In the genomic region with DNA sequence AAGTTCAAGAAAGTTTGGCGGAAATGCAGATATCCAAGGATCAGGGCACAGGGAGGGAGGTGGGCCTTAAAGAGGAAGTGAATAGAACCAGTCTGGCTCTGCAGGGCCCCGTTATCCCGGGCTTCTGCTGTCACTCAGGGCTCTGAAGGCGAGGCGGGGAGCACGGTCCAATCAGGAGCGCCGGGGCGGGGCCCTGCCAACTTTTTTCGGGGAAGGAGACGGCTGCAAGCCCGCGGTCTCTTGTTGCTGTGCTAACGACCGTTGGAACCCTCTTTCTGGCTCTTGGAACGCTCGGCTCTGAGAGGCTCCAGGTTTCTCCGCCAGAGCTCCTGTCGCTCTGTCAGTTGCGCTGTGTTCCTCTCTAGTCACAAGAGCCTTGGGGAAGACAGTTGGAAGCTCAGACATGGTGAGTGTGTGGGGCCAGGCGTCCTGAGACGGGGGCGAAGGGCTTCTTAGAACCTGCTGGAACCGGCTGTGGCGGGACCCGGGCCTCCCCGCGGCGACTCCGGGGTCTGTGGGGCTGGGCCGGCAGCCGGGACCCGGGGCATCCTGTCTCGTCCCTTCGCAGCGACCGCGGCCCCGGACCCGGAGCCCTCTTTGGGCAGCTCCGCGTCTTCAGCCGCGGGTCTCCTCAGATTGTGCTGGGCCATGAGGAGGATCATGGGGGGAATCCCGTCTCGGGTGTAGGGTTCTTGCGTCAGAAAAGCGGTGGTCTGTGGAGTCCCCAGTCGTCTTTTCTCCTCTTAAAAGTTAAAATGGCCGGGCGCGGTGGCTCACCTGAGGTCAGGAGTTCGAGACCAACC, we compare ENCODE assay signal across 8 cellular contexts. TPM values are rescaled to one million over a fixed set of nuclear protein-coding genes. Genes with fewer than 3 reads are reported as not detected.
A peak's percentile ranks its signal among the peaks of the same experiment; 100 is the strongest.
DNase-seq lines count a peak whose midpoint lies in the region; ATAC-seq and TF ChIP-seq lines count a peak whose summit lies in the region.

No MANE protein-coding gene starts in this region.

- no peaks in the 10 kb centered on the region for H3K9me3 ChIP-seq in skeletal muscle satellite cell (replicated peaks; ENCODE audit: low read length)

- TF ChIP-seq CTCF in HL-60 (IDR thresholded peaks at IDR 0.05; ENCODE audit: insufficient read depth, low read length) (no peak), cardiac fibroblast (IDR thresholded peaks at IDR 0.05; ENCODE audit: low read depth, low read length) (no peak)

- peaks cover 11 to 15% of the 10 kb centered on the region in 2 donors for H3K4me1 Mint-ChIP-seq in immature natural killer cell

- H3K27me3 ChIP-seq in HL-60 (ENCODE audit: insufficient read depth, poor library complexity, severe bottlenecking) (no peaks in the 10 kb centered on the region), skeletal muscle satellite cell (ENCODE audit: control insufficient read depth, insufficient read depth, low read length) (no peaks in the 10 kb centered on the region)

- peak overlapping the region; percentile 94 for H3K27ac ChIP-seq in HL-60 (replicated peaks)

- peak overlapping the region in 2 of 6 donors; percentile 62 to 78 for H3K27ac Mint-ChIP-seq in immature natural killer cell

- no peaks in the 10 kb centered on the region for H3K36me3 ChIP-seq in skeletal muscle satellite cell (ENCODE audit: insufficient read depth, low read length)

- peak overlapping the region; percentile 21 for H3K4me3 ChIP-seq in HL-60 (replicated peaks; ENCODE audit: insufficient read depth, low read length)
- peak overlapping the region; percentile 69 to 75 for H3K4me3 ChIP-seq in cardiac fibroblast (replicated peaks in 1 of 2; ENCODE audit: low read depth in 2 of 2, low read length in 2 of 2)
- H3K4me3 ChIP-seq in skeletal muscle satellite cell (ENCODE audit: low read length): peak overlapping the region; percentile 90

- H3K4me3 Mint-ChIP-seq in immature natural killer cell: peak overlapping the region; percentile 79 to 86 (median 83)

- H3K27me3 Mint-ChIP-seq in immature natural killer cell (ENCODE audit: low read depth in 3 of 3): peaks cover 0 to 9% (median 5%) of the 10 kb centered on the region in 3 donors

- peaks cover 0 to 3% (median 0%) of the 10 kb centered on the region in 3 donors for H3K36me3 Mint-ChIP-seq in immature natural killer cell

- ATAC-seq in HG02884 (IDR thresholded peaks at IDR 0.05; ENCODE audit: unreplicated experiment): no peak

- H3K9ac ChIP-seq in skeletal muscle satellite cell (ENCODE audit: low read depth, low read length): peak overlapping the region; percentile 86

- H3K4me2 ChIP-seq in skeletal muscle satellite cell (ENCODE audit: low read length): peak overlapping the region; percentile 91

- H3K9me3 Mint-ChIP-seq in immature natural killer cell: no peaks in the 10 kb centered on the region

- peak; percentile 93 for DNase-seq in EH (ENCODE audit: low read depth)
- peak; percentile 6 to 94 for DNase-seq in HL-60 (ENCODE audit: low read depth in 1 of 2, low spot score in 1 of 2)
- peak; percentile 90 for DNase-seq in UCSD-AML1 (lab: John Stamatoyannopoulos, UW; ENCODE audit: unreplicated experiment)
- peak; percentile 89 to 92 for DNase-seq in cardiac fibroblast (ENCODE audit: low read depth in 2 of 2)
- DNase-seq in immature natural killer cell: peak; percentile 22 to 33 (median 24)
- no peak for DNase-seq in NCI-H2107 (lab: John Stamatoyannopoulos, UW)

- peaks cover 5% of the 10 kb centered on the region for H3K4me1 ChIP-seq in skeletal muscle satellite cell (ENCODE audit: control insufficient read depth, insufficient read depth, low read length)

RNA-seq across cellular contexts. Expression of a gene that starts 27.7 kb away (rescaled TPM):
- polyA plus RNA-seq in immature natural killer cell: 1 to 10 TPM in 2 of 3 donors, under 1 TPM in 1; 0.13 to 2.8 (median 2.6) TPM
- 3.3 and 7.1 TPM in 2 replicates for total RNA-seq in skeletal muscle satellite cell (2012; rRNA removed)

RNA-seq across cellular contexts. Expression of a gene that starts 39.5 kb away (rescaled TPM):
- not detected for polyA plus RNA-seq in immature natural killer cell
- total RNA-seq in skeletal muscle satellite cell (2012; rRNA removed): under 0.01 TPM in 1 of 2 replicates, not detected in the other

RNA-seq across cellular contexts. Expression of a gene that starts 47.9 kb away (rescaled TPM):
- polyA plus RNA-seq in immature natural killer cell: 1 to 10 TPM; 2.2 to 4.1 (median 2.4) TPM
- total RNA-seq in skeletal muscle satellite cell (2012; rRNA removed): 2.4 and 3.3 TPM in 2 replicates

RNA-seq across cellular contexts. Expression of a gene that starts 56.8 kb away (rescaled TPM):
- 1 to 10 TPM; 4.5 to 6.5 (median 5.4) TPM for polyA plus RNA-seq in immature natural killer cell
- total RNA-seq in skeletal muscle satellite cell (2012; rRNA removed): 3.1 and 5.1 TPM in 2 replicates

Comparison
In these comparisons a context has a peak if more than half of its experiments do, and no peak if none do; other contexts are left out.
1. H3K4me3 ChIP-seq: peak in every context shown above with its lines; median percentile 90 in skeletal muscle satellite cell; 72 in cardiac fibroblast; 21 in HL-60.